11 cellular contexts compared by ENCODE assay signal in genomic region chr18:13641551-13642439, GRCh38.
DNase-seq lines count a peak whose midpoint lies in the region; ATAC-seq and TF ChIP-seq lines count a peak whose summit lies in the region.
"Had no signal": no experiment of that assay in that cellular context is flagged by ENCODE, and none has a peak within 500 bp of the region (broad histone marks: within the 10 kb centered on the region; RNA-seq: fewer than 3 reads in every experiment).

No MANE protein-coding gene starts in this region.

- 87% methylated on average over 84 of the region's 84 CpGs for WGBS in thymus

- H3K27me3 Mint-ChIP-seq in natural killer cell (ENCODE audit: low read depth in 2 of 2) = no peaks in the 10 kb centered on the region
- H3K27me3 Mint-ChIP-seq in activated naive CD8-positive, alpha-beta T cell treated with anti-CD3 and anti-CD28 coated beads for 36 hours = no peaks in the 10 kb centered on the region
- H3K27me3 Mint-ChIP-seq: activated naive CD4-positive, alpha-beta T cell treated with anti-CD3 and anti-CD28 coated beads, Interleukin-2, amount 50 U/mL, for 24 hours had no signal

- H3K36me3 ChIP-seq in ascending aorta (peaks cover 9 to 16% of the 10 kb centered on the region in 2 donors), thymus (ENCODE audit: control insufficient read depth, insufficient read depth) (peaks cover 71% of the 10 kb centered on the region)

- H3K27ac Mint-ChIP-seq in natural killer cell = peak overlapping the region in 1 of 2 donors; percentile 9
- no peak overlapping the region for H3K27ac Mint-ChIP-seq in activated naive CD8-positive, alpha-beta T cell treated with anti-CD3 and anti-CD28 coated beads for 36 hours

- H3K9me3 ChIP-seq in ascending aorta = no peaks in the 10 kb centered on the region
- H3K9me3 ChIP-seq in thymus (ENCODE audit: control insufficient read depth) = no peaks in the 10 kb centered on the region

- peak overlapping the region; percentile 50 to 72 for H3K27ac ChIP-seq in ascending aorta
- peak overlapping the region; percentile 42 for H3K27ac ChIP-seq in thymus (ENCODE audit: low read depth)

- intact Hi-C loops in ascending aorta (cut with DNase I) (no loop called here), Right ventricle myocardium inferior (cut with DNase I) (loop anchor here (2.0 kb wide), 1 partner anchor 85 kb away; the partner anchor contains the start of genes FAM210A and RNMT), natural killer cell (cut with micrococcal nuclease) (no loop called here)

- H3K4me3 ChIP-seq in ascending aorta (peak overlapping the region; percentile 28 to 46), thymus (ENCODE audit: low read length) (no peak overlapping the region)

- H3K4me1 ChIP-seq in ascending aorta (peaks cover 0 to 8% of the 10 kb centered on the region in 2 donors), thymus (ENCODE audit: control insufficient read depth, insufficient read depth, low read length) (no peaks in the 10 kb centered on the region)

- H3K4me3 Mint-ChIP-seq in natural killer cell = peak overlapping the region; percentile 43
- H3K4me3 Mint-ChIP-seq in activated naive CD8-positive, alpha-beta T cell treated with anti-CD3 and anti-CD28 coated beads for 36 hours = no peak overlapping the region
- H3K4me3 Mint-ChIP-seq: activated naive CD4-positive, alpha-beta T cell treated with anti-CD3 and anti-CD28 coated beads, Interleukin-2, amount 50 U/mL, for 24 hours had no signal

- peaks cover 9% of the 10 kb centered on the region for H3K36me3 Mint-ChIP-seq in natural killer cell
- H3K36me3 Mint-ChIP-seq in activated naive CD8-positive, alpha-beta T cell treated with anti-CD3 and anti-CD28 coated beads for 36 hours = peaks cover 10% of the 10 kb centered on the region

- H3K4me1 Mint-ChIP-seq in natural killer cell = peaks cover 13 to 17% of the 10 kb centered on the region in 2 donors
- no peaks in the 10 kb centered on the region for H3K4me1 Mint-ChIP-seq in activated naive CD8-positive, alpha-beta T cell treated with anti-CD3 and anti-CD28 coated beads for 36 hours
- H3K4me1 Mint-ChIP-seq: activated naive CD4-positive, alpha-beta T cell treated with anti-CD3 and anti-CD28 coated beads, Interleukin-2, amount 50 U/mL, for 24 hours had no signal

- H3K27me3 ChIP-seq in ascending aorta (no peaks in the 10 kb centered on the region), thymus (ENCODE audit: control insufficient read depth, insufficient read depth) (no peaks in the 10 kb centered on the region)

- peak; percentile 61 for ATAC-seq in Right ventricle myocardium inferior
- ATAC-seq in natural killer cell = peak; percentile 53 to 83 (median 61)
- ATAC-seq: PC-3 had no signal

- no peaks in the 10 kb centered on the region for H3K9me3 Mint-ChIP-seq in natural killer cell
- peaks cover 1% of the 10 kb centered on the region for H3K9me3 Mint-ChIP-seq in activated naive CD8-positive, alpha-beta T cell treated with anti-CD3 and anti-CD28 coated beads for 36 hours
- H3K9me3 Mint-ChIP-seq: activated naive CD4-positive, alpha-beta T cell treated with anti-CD3 and anti-CD28 coated beads, Interleukin-2, amount 50 U/mL, for 24 hours had no signal

- TF ChIP-seq CTCF in ascending aorta (IDR thresholded peaks at IDR 0.05) (no peak), natural killer cell (IDR thresholded peaks at IDR 0.05) (no peak)

- no peak for DNase-seq in ascending aorta (ENCODE audit: low spot score in 2 of 2)
- peak; percentile 79 for DNase-seq in Right ventricle myocardium inferior (ENCODE audit: missing footprints)
- no peak for DNase-seq in natural killer cell
- DNase-seq in GM03348 (ENCODE audit: low spot score) = no peak
- no peak for DNase-seq in activated naive CD8-positive, alpha-beta T cell treated with anti-CD3 and anti-CD28 coated beads for 36 hours
- DNase-seq in mucosa of gallbladder (ENCODE audit: low spot score) = no peak
- DNase-seq in SHP77 treated with DMSO at 0.1 percent for 48 hours (lab: John Stamatoyannopoulos, UW) = no peak
- DNase-seq: NCI-H1105 treated with DMSO at 0.1 percent for 48 hours, PC-3 had no signal
